Comparison of ENCODE assay signal across 8 cellular contexts in the genomic region with DNA sequence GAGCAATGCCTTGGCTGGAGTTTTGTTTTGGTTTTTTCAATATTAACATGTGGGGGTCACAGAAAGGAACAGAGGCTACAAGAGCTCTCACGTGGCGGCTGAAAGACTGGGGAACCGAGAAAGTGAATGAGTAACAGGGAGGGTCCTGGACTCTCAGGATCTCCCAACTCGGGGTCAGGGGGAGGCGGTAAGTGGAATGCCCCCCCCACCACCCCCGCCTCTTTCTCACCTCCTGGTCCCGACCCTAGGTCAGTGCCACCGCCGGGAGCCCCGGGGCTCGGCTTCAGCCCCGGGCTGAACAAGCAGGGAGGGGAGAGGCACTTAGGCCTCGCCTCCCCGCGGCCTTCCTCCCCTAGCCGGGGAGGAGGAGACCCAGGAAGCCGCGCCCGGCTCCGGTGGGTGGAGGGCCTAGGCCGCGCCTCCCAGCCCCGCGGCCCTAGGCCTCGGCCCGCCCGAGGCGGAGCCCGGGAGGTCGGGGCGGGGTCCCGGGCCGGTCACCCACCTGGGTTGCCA. TPM values are rescaled to one million over a fixed set of nuclear protein-coding genes. Genes with fewer than 3 reads are reported as not detected.
DNase-seq lines count a peak whose midpoint lies in the region; ATAC-seq, FAIRE-seq and TF ChIP-seq lines count a peak whose summit lies in the region.
"Not testable (repeated sequence)": the region's sequence is repeated elsewhere in the genome, so short reads cannot be mapped to it uniquely, and the experiment has no call there.

No MANE protein-coding gene starts in this region.

- H3K9me3 ChIP-seq in AG04450 (ENCODE audit: control insufficient read depth, insufficient read depth, low read length); keratinocyte (ENCODE audit: control insufficient read depth, low read depth, low read length): not testable (repeated sequence)

- peaks cover 25% of the 10 kb centered on the region for H3K79me2 ChIP-seq in keratinocyte (ENCODE audit: control insufficient read depth, insufficient read depth, low read length)

- TF ChIP-seq CTCF in AG04450 (IDR thresholded peaks at IDR 0.05; ENCODE audit: low read depth, low read length); bronchial epithelial cell (IDR thresholded peaks at IDR 0.05; ENCODE audit: insufficient read depth, low read length, severe bottlenecking); keratinocyte (optimal IDR thresholded peaks at IDR 0.05 in 1 of 3, IDR thresholded peaks at IDR 0.05 in 1 of 3, conservative IDR thresholded peaks at IDR 0.05 in 1 of 3; ENCODE audit: extremely low read depth in 1 of 3, insufficient read depth in 2 of 3, low read length in 3 of 3): not testable (repeated sequence)

- not testable (repeated sequence) for H3K4me1 ChIP-seq in keratinocyte (ENCODE audit: control insufficient read depth, extremely low read depth, insufficient read depth, low read length)

- H3K4me2 ChIP-seq in keratinocyte (ENCODE audit: control insufficient read depth, extremely low read depth, insufficient read depth, low read depth, low read length), result peak overlapping the region; percentile 32

- peak overlapping the region; percentile 75 for H3K9ac ChIP-seq in keratinocyte (ENCODE audit: control insufficient read depth, extremely low read depth, insufficient read depth, low read length)

- peak; percentile 84 for ATAC-seq in GM18909 (IDR thresholded peaks at IDR 0.05; ENCODE audit: poor library complexity, unreplicated experiment)
- ATAC-seq in HG03103 (IDR thresholded peaks at IDR 0.05; ENCODE audit: low read depth, unreplicated experiment), result peak; percentile 86

- not testable (repeated sequence) for H3K36me3 ChIP-seq in bronchial epithelial cell (ENCODE audit: control insufficient read depth, insufficient read depth, low read length); keratinocyte (ENCODE audit: control insufficient read depth in 2 of 2, extremely low read depth in 1 of 2, insufficient read depth in 2 of 2, low read length in 2 of 2)

- not testable (repeated sequence) for H2AFZ ChIP-seq in keratinocyte (ENCODE audit: control insufficient read depth, low read length)

- peak; percentile 32 for DNase-seq in AG04450 (ENCODE audit: low read depth, low spot score)
- DNase-seq in NCI-H345 (lab: John Stamatoyannopoulos, UW), result peak; percentile 84
- peak; percentile 86 for DNase-seq in activated CD4-positive, CD25-positive, alpha-beta regulatory T cell treated with anti-CD3 and anti-CD28 coated beads, Interleukin-2, amount 50 U/mL, for 72 hours
- peak; percentile 55 for DNase-seq in bronchial epithelial cell (ENCODE audit: low read depth)
- not testable (repeated sequence) for DNase-seq in keratinocyte (ENCODE audit: low read depth, low spot score)
- peak; percentile 77 for DNase-seq in stimulated activated CD4-positive, alpha-beta T cell treated with anti-CD3 and anti-CD28 coated beads, Interleukin-12 subunit alpha, Interleukin-12 subunit beta, amount 100 ng/mL, for 4 hours

- FAIRE-seq in bronchial epithelial cell (lab: Jason Lieb, UNC); keratinocyte (lab: Jason Lieb, UNC): not testable (repeated sequence)

- H3K4me3 ChIP-seq in AG04450 (ENCODE audit: low read depth, low read length) (peak overlapping the region; percentile 72), bronchial epithelial cell (ENCODE audit: low read depth, low read length) (peak overlapping the region; percentile 62), keratinocyte (ENCODE audit: control insufficient read depth in 2 of 3, extremely low read depth in 1 of 3, insufficient read depth in 2 of 3, low read depth in 1 of 3, low read length in 3 of 3) (peak overlapping the region; percentile 57 to 69 (median 67))

- H3K27ac ChIP-seq in AG04450 (ENCODE audit: low read depth, low read length), result not testable (repeated sequence)
- peak overlapping the region; percentile 26 for H3K27ac ChIP-seq in keratinocyte (ENCODE audit: control insufficient read depth, insufficient read depth, low read length)

- H4K20me1 ChIP-seq in keratinocyte (ENCODE audit: control insufficient read depth, extremely low read depth, insufficient read depth, low read length), result not testable (repeated sequence)

- not testable (repeated sequence) for H3K9me1 ChIP-seq in keratinocyte (ENCODE audit: control insufficient read depth, extremely low read depth, insufficient read depth, low read length)

- H3K27me3 ChIP-seq in AG04450 (ENCODE audit: control insufficient read depth, insufficient read depth, low read length); bronchial epithelial cell (ENCODE audit: control insufficient read depth, insufficient read depth, low read length); keratinocyte (ENCODE audit: control insufficient read depth, extremely low read depth, insufficient read depth, low read length): not testable (repeated sequence)

- dilution Hi-C loops in keratinocyte (cut with MboI; ENCODE audit: extremely low pct_ligation_motif_present, low sequenced_read_pairs), result not testable (repeated sequence)

- POLR2A ChIA-PET in AG04450 (lab: Yijun Ruan, JAX), result interaction anchor here (1.2 kb wide), 1 partner anchor 10 kb away, joined by 5 read pairs; no protein-coding TSS in a partner anchor

- CTCF ChIA-PET in AG04450 (lab: Charles Lee), result not testable (repeated sequence)

RNA-seq across cellular contexts. Expression of a gene that starts 20.6 kb away (rescaled TPM):
- polyA plus RNA-seq in AG04450 (2011; rRNA removed) (48.9 and 49.5 TPM in 2 replicates), keratinocyte (41.2 to 49.5 TPM (median 44.4 TPM) in 3 replicates)
- 26.9 and 36.6 TPM in 2 replicates for polyA minus RNA-seq in AG04450 (2011; rRNA and poly(A)+ RNA removed)
- total RNA-seq in bronchial epithelial cell, result 37.6 and 39.8 TPM in 2 replicates
- 15.2 TPM for polyA plus RNA-seq in keratinocyte (2011; ENCODE audit: low read depth)
- 22.2 and 34.3 TPM in 2 replicates for polyA plus RNA-seq in keratinocyte (2011; cell fraction: cytosol; rRNA removed)
- 54.4 and 57.5 TPM in 2 replicates for polyA plus RNA-seq in keratinocyte (2011; cell fraction: nucleus; rRNA removed)
- polyA plus RNA-seq in keratinocyte (2012; ENCODE audit: low replicate concordance), result 30.3 and 47.9 TPM in 2 replicates
- 18.8 to 24.9 TPM (median 24.1 TPM) in 3 replicates for polyA minus RNA-seq in keratinocyte
- 20.0 TPM for polyA minus RNA-seq in keratinocyte (2011; cell fraction: cytosol; rRNA and poly(A)+ RNA removed)
- polyA minus RNA-seq in keratinocyte (2011; cell fraction: nucleus; rRNA and poly(A)+ RNA removed), result 14.6 and 18.5 TPM in 2 replicates

RNA-seq across cellular contexts. Expression of a gene that starts 35.8 kb away (rescaled TPM):
- polyA plus RNA-seq in AG04450 (2011; rRNA removed), result 12.0 and 14.8 TPM in 2 replicates
- 16.8 and 18.3 TPM in 2 replicates for polyA minus RNA-seq in AG04450 (2011; rRNA and poly(A)+ RNA removed)
- 13.7 and 15.6 TPM in 2 replicates for total RNA-seq in bronchial epithelial cell
- polyA plus RNA-seq in keratinocyte, result 8.6 to 20.0 TPM (median 8.9 TPM) in 3 replicates
- polyA plus RNA-seq in keratinocyte (2011; ENCODE audit: low read depth), result 7.0 TPM
- polyA plus RNA-seq in keratinocyte (2011; cell fraction: cytosol; rRNA removed), result 11.1 and 20.1 TPM in 2 replicates
- polyA plus RNA-seq in keratinocyte (2011; cell fraction: nucleus; rRNA removed), result 27.7 and 32.3 TPM in 2 replicates
- polyA plus RNA-seq in keratinocyte (2012; ENCODE audit: low replicate concordance), result 22.4 and 30.2 TPM in 2 replicates
- polyA minus RNA-seq in keratinocyte, result 14.2 to 51.2 TPM (median 17.3 TPM) in 3 replicates
- polyA minus RNA-seq in keratinocyte (2011; cell fraction: cytosol; rRNA and poly(A)+ RNA removed), result 35.9 TPM
- polyA minus RNA-seq in keratinocyte (2011; cell fraction: nucleus; rRNA and poly(A)+ RNA removed), result 17.9 and 18.5 TPM in 2 replicates

RNA-seq across cellular contexts. Expression of a gene that starts 40.1 kb away (rescaled TPM):
- 0.55 TPM in 1 of 2 replicates, not detected in the other for polyA plus RNA-seq in AG04450 (2011; rRNA removed)
- not detected in 2 replicates for polyA minus RNA-seq in AG04450 (2011; rRNA and poly(A)+ RNA removed)
- total RNA-seq in bronchial epithelial cell, result not detected in 2 replicates
- polyA plus RNA-seq in keratinocyte, result 0.82 TPM in 1 of 3 replicates, not detected in the others
- polyA plus RNA-seq in keratinocyte (2011; ENCODE audit: low read depth), result not detected
- polyA plus RNA-seq in keratinocyte (2011; cell fraction: cytosol; rRNA removed), result not detected in 2 replicates
- polyA plus RNA-seq in keratinocyte (2011; cell fraction: nucleus; rRNA removed), result not detected in 2 replicates
- polyA plus RNA-seq in keratinocyte (2012; ENCODE audit: low replicate concordance), result 1.5 TPM in 1 of 2 replicates, not detected in the other
- polyA minus RNA-seq in keratinocyte, result 1.8 TPM in 1 of 3 replicates, not detected in the others
- not detected for polyA minus RNA-seq in keratinocyte (2011; cell fraction: cytosol; rRNA and poly(A)+ RNA removed)
- polyA minus RNA-seq in keratinocyte (2011; cell fraction: nucleus; rRNA and poly(A)+ RNA removed), result not detected in 2 replicates

RNA-seq across cellular contexts. Expression of a gene that starts 47.8 kb away (rescaled TPM):
- not detected in 2 replicates for polyA plus RNA-seq in AG04450 (2011; rRNA removed)
- polyA minus RNA-seq in AG04450 (2011; rRNA and poly(A)+ RNA removed), result 0.51 TPM in 1 of 2 replicates, not detected in the other
- total RNA-seq in bronchial epithelial cell, result under 0.01 TPM in 1 of 2 replicates, not detected in the other
- polyA plus RNA-seq in keratinocyte, result 0.04 TPM in 1 of 3 replicates, not detected in the others
- polyA plus RNA-seq in keratinocyte (2011; ENCODE audit: low read depth), result 0.27 TPM
- polyA plus RNA-seq in keratinocyte (2011; cell fraction: cytosol; rRNA removed), result 0.09 TPM in 1 of 2 replicates, not detected in the other
- polyA plus RNA-seq in keratinocyte (2011; cell fraction: nucleus; rRNA removed), result 0.08 TPM in 1 of 2 replicates, not detected in the other
- 0.37 and 0.42 TPM in 2 replicates for polyA plus RNA-seq in keratinocyte (2012; ENCODE audit: low replicate concordance)
- not detected in 3 replicates for polyA minus RNA-seq in keratinocyte
- polyA minus RNA-seq in keratinocyte (2011; cell fraction: cytosol; rRNA and poly(A)+ RNA removed), result not detected
- not detected in 2 replicates for polyA minus RNA-seq in keratinocyte (2011; cell fraction: nucleus; rRNA and poly(A)+ RNA removed)
